7 cellular contexts compared by ENCODE assay signal in the genomic region with DNA sequence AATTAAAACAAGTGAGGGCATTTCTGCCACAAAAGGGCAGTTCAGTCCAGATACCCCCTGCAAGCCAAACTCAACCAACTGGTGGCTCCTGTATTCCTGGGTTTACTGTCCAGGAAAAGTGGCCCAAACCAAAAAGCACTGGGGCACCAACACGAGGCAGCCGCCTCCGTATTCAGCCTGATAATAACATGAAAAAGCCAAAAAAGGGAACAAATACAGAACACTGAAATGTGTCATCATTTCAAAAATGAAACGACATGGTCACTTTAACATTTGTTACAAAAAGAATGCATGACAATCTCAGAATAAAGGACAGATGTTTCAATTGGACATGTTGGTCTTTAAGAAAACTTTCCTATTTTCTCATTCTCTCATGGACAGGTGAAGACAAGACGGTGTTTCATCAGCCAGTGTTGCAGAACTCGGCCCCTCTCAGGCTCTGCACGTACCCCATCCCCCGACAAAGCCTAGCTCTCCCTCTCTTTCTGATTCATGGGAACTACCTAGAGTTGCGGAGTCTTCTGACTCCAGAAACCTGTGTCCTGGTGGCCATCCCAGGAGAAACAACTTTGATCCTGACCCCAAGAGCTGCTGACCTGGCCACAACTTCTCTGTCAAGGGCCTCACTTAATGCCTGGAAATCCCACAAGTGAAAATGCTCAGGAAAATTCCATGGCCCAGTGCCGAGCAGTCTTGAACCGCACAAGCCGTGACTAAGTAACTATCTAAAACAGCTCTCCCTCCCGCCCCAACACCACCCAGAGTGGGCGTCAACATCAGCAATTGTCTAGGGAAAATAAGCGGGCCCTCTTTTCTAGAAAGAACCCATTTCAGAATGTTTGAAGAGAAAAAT. TPM values are rescaled to one million over a fixed set of nuclear protein-coding genes. Genes with fewer than 3 reads are reported as not detected.
DNase-seq lines count a peak whose midpoint lies in the region; ATAC-seq and TF ChIP-seq lines count a peak whose summit lies in the region.

No MANE protein-coding gene starts in this region.

- no peaks in the 10 kb centered on the region for H3K9me3 Mint-ChIP-seq in brain

- H3K27me3 Mint-ChIP-seq in brain: no peaks in the 10 kb centered on the region

- TF ChIP-seq CTCF in brain (conservative IDR thresholded peaks at IDR 0.05): no peak

- H3K4me3 Mint-ChIP-seq in brain: peak overlapping the region in 2 of 5 experiments; percentile 42 to 56

- intact Hi-C loops in left colon (cut with DNase I, micrococcal nuclease): no loop called here

- peak overlapping the region; percentile 35 to 92 (median 75) for H3K27ac Mint-ChIP-seq in brain

- H3K36me3 Mint-ChIP-seq in brain: peaks cover 35% of the 10 kb centered on the region

- ATAC-seq in GM19324 (IDR thresholded peaks at IDR 0.05; ENCODE audit: low FRiP score, unreplicated experiment): peak; percentile 8
- no peak for ATAC-seq in left colon

- peaks cover 59% of the 10 kb centered on the region for H3K4me1 Mint-ChIP-seq in brain

- DNase-seq in M059J (ENCODE audit: low read depth) (peak; percentile 97), left colon (peak; percentile 52 to 54), stromal cell of bone marrow (ENCODE audit: low read depth) (peak; percentile 95), inferior parietal cortex (ENCODE audit: extremely low spot score) (no peak), NOMO-1 treated with dmso at 0.1 percent for 144 hours (lab: John Stamatoyannopoulos, UW; ENCODE audit: unreplicated experiment) (no peak)

RNA-seq across cellular contexts. Expression of a gene that starts 27.1 kb away (rescaled TPM):
- 26.6 and 37.6 TPM in 2 replicates for total RNA-seq in M059J (2014; rRNA removed; shearing (Covaris generic))
- 32.7 TPM for polyA plus RNA-seq in brain (ENCODE audit: insufficient read depth, low read depth, low replicate concordance)
- total RNA-seq in left colon: 10 to 100 TPM; 29.1 to 30.0 TPM

RNA-seq across cellular contexts. Expression of a gene that starts 55.2 kb away (rescaled TPM):
- total RNA-seq in M059J (2014; rRNA removed; shearing (Covaris generic)): not detected in 2 replicates
- 5.6 TPM for polyA plus RNA-seq in brain (ENCODE audit: insufficient read depth, low read depth, low replicate concordance)
- total RNA-seq in left colon: not detected

Comparison
In these comparisons a context has a peak if more than half of its experiments do, and no peak if none do; other contexts are left out.
1. DNase-seq: peak in M059J (single experiment), left colon (2 of 2) and stromal cell of bone marrow (single experiment); none in inferior parietal cortex (single experiment) and NOMO-1 treated with dmso at 0.1 percent for 144 hours (single experiment).